In the genomic region with DNA sequence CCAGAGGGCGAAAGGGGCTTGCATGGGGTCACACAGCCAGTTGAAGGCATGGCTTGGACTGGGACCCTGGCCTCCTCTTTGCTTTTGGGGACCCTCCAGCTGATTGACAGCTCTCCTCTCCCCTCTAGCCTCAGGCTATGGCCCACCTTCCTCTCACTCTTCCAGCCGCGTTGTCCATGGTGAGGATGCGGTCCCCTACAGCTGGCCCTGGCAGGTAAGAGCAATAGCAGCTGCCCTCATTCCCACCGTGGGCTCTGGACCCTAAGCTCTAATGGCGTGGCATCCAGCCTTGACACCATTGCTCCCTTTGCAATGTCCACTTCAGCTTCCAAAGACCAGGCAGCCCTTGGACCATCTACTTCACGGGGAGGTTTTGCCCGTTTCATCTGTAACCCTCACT, we compare ENCODE assay signal across 11 cellular contexts. TPM values are rescaled to one million over a fixed set of nuclear protein-coding genes. Genes with fewer than 3 reads are reported as not detected.
"Had no signal": no experiment of that assay in that cellular context is flagged by ENCODE, and none has a peak within 500 bp of the region (broad histone marks: within the 10 kb centered on the region; RNA-seq: fewer than 3 reads in every experiment).

No MANE protein-coding gene starts in this region.

RNA-seq across cellular contexts. Expression of a gene that starts 1.4 kb away (rescaled TPM):
- total RNA-seq: subcutaneous adipose tissue, suprapubic skin, temporal lobe, testis, thyroid gland, transverse colon, upper lobe of right lung, ureter, urinary bladder, uterus, vagina had no signal

RNA-seq across cellular contexts. Expression of a gene that starts 26.1 kb away (rescaled TPM):
- total RNA-seq: subcutaneous adipose tissue, suprapubic skin, temporal lobe, thyroid gland, transverse colon, upper lobe of right lung, ureter, urinary bladder, vagina had no signal
